ENCODE assay signal across 9 cellular contexts in genomic region chr1:32351077-32351858, GRCh38. TPM values are rescaled to one million over a fixed set of nuclear protein-coding genes. Genes with fewer than 3 reads are reported as not detected.
DNase-seq lines count a peak whose midpoint lies in the region; ATAC-seq, FAIRE-seq and TF ChIP-seq lines count a peak whose summit lies in the region.
"Had no signal": no experiment of that assay in that cellular context is flagged by ENCODE, and none has a peak within 500 bp of the region (broad histone marks: within the 10 kb centered on the region; RNA-seq: fewer than 3 reads in every experiment).

No MANE protein-coding gene starts in this region.

- intact Hi-C loops in activated CD4-positive, alpha-beta T cell treated with anti-CD3 and anti-CD28 coated beads, Interleukin-2, amount 10 ng/mL, durations not matched to agents 24 days and 14 days (cut with micrococcal nuclease), result loop anchor here (1.0 to 2.0 kb wide), 3 partner anchors 15 to 59 kb away; partner anchors contain the start of genes BSDC1, HDAC1 and MARCKSL1
- intact Hi-C loops in left lung (cut with DNase I), result no loop called here

- H3K27me3 ChIP-seq in BLaER1 treated with 17β-estradiol and CSF1 and Interleukin-3, amounts not matched to agents 10 nM and 100 nM, result peaks cover 0 to 6% (median 0%) of the 10 kb centered on the region in 11 experiments; a peak in 1 of 22 replicates
- H3K27me3 ChIP-seq in left lung, result no peaks in the 10 kb centered on the region

- peaks cover 0 to 8% (median 3%) of the 10 kb centered on the region in 11 experiments; a peak in 8 of 22 replicates for H3K9me3 ChIP-seq in BLaER1 treated with 17β-estradiol and CSF1 and Interleukin-3, amounts not matched to agents 10 nM and 100 nM (replicated peaks in 1 of 11)
- H3K9me3 ChIP-seq in left lung, result peaks cover 0 to 2% of the 10 kb centered on the region in 2 donors

- H3K36me3 Mint-ChIP-seq in activated CD4-positive, alpha-beta T cell treated with anti-CD3 and anti-CD28 coated beads, Interleukin-2, amount 10 ng/mL, durations not matched to agents 24 days and 14 days (ENCODE audit: low read depth), result no peaks in the 10 kb centered on the region

- H3K4me1 ChIP-seq in BLaER1 treated with 17β-estradiol and CSF1 and Interleukin-3, amounts not matched to agents 10 nM and 100 nM, result peaks cover 68 to 83% (median 75%) of the 10 kb centered on the region in 10 experiments
- H3K4me1 ChIP-seq in left lung, result peaks cover 28 to 63% of the 10 kb centered on the region in 2 donors

- H3K4me3 ChIP-seq in BLaER1 treated with 17β-estradiol and CSF1 and Interleukin-3, amounts not matched to agents 10 nM and 100 nM, result peak overlapping the region; percentile 66 to 85 (median 76)
- H3K4me3 ChIP-seq in left lung, result peak overlapping the region; percentile 59 to 61

- H3K27ac Mint-ChIP-seq in activated CD4-positive, alpha-beta T cell treated with anti-CD3 and anti-CD28 coated beads, Interleukin-2, amount 10 ng/mL, durations not matched to agents 24 days and 14 days, result peak overlapping the region; percentile 65

- H3K4me1 Mint-ChIP-seq in activated CD4-positive, alpha-beta T cell treated with anti-CD3 and anti-CD28 coated beads, Interleukin-2, amount 10 ng/mL, durations not matched to agents 24 days and 14 days, result peaks cover 30% of the 10 kb centered on the region

- H3K9me3 Mint-ChIP-seq in activated CD4-positive, alpha-beta T cell treated with anti-CD3 and anti-CD28 coated beads, Interleukin-2, amount 10 ng/mL, durations not matched to agents 24 days and 14 days, result no peaks in the 10 kb centered on the region

- H3K4me2 ChIP-seq in BLaER1 treated with 17β-estradiol and CSF1 and Interleukin-3, amounts not matched to agents 10 nM and 100 nM, result peak overlapping the region; percentile 92 to 100 (median 99)

- peaks cover under 1% of the 10 kb centered on the region for H3K27me3 Mint-ChIP-seq in activated CD4-positive, alpha-beta T cell treated with anti-CD3 and anti-CD28 coated beads, Interleukin-2, amount 10 ng/mL, durations not matched to agents 24 days and 14 days

- H3K27ac ChIP-seq in BLaER1 treated with 17β-estradiol and CSF1 and Interleukin-3, amounts not matched to agents 10 nM and 100 nM, result peak overlapping the region; percentile 84 to 94 (median 92)
- peak overlapping the region; percentile 89 to 93 for H3K27ac ChIP-seq in left lung

- ATAC-seq in HG03457 (IDR thresholded peaks at IDR 0.05; ENCODE audit: unreplicated experiment) (peak; percentile 56), left lung (peak; percentile 95)

- FAIRE-seq in GM19239 (lab: Jason Lieb, UNC), result peak; percentile 87
- FAIRE-seq: endometrium had no signal

- peaks cover 0 to 7% (median 0%) of the 10 kb centered on the region in 11 experiments; a peak in 1 of 22 replicates for H4K20me1 ChIP-seq in BLaER1 treated with 17β-estradiol and CSF1 and Interleukin-3, amounts not matched to agents 10 nM and 100 nM

- H3K36me3 ChIP-seq in BLaER1 treated with 17β-estradiol and CSF1 and Interleukin-3, amounts not matched to agents 10 nM and 100 nM, result no peaks in the 10 kb centered on the region; a peak in 1 of 22 replicates
- H3K36me3 ChIP-seq in left lung, result no peaks in the 10 kb centered on the region

- peak; percentile 39 to 42 for TF ChIP-seq CTCF in left lung (IDR thresholded peaks at IDR 0.05)

- peak overlapping the region; percentile 86 for H3K4me3 Mint-ChIP-seq in activated CD4-positive, alpha-beta T cell treated with anti-CD3 and anti-CD28 coated beads, Interleukin-2, amount 10 ng/mL, durations not matched to agents 24 days and 14 days

- H3K9ac ChIP-seq in BLaER1 treated with 17β-estradiol and CSF1 and Interleukin-3, amounts not matched to agents 10 nM and 100 nM, result peak overlapping the region; percentile 83 to 97 (median 92)

- DNase-seq in GM19239 (ENCODE audit: insufficient read length, low spot score) (peak; percentile 93), NCI-H524 (lab: John Stamatoyannopoulos, UW) (peak; percentile 90 to 92), dedifferentiated amniotic fluid mesenchymal stem cell (ENCODE audit: extremely low spot score) (peak; percentile 89), left lung (peak; percentile 95 to 99)
- DNase-seq in activated CD4-positive, alpha-beta T cell treated with anti-CD3 and anti-CD28 coated beads, Interleukin-2, amount 10 ng/mL, durations not matched to agents 24 days and 14 days, result peak; percentile 98
- DNase-seq in stimulated activated CD4-positive, alpha-beta T cell treated with anti-CD3 and anti-CD28 coated beads, Interleukin-2, amount 100 ng/mL, for 4 hours (ENCODE audit: low read depth), result peak; percentile 89

RNA-seq across cellular contexts. Expression of gene FAM229A, which starts 11.0 kb away (rescaled TPM):
- 4.2 and 4.4 TPM in 2 replicates for total RNA-seq in activated CD4-positive, alpha-beta T cell treated with anti-CD3 and anti-CD28 coated beads, Interleukin-2, amount 10 ng/mL, durations not matched to agents 24 days and 14 days
- 1 to 10 TPM; 4.4 to 5.7 TPM for total RNA-seq in left lung

RNA-seq across cellular contexts. Expression of gene TSSK3, which starts 11.1 kb away (rescaled TPM):
- 1.0 and 2.3 TPM in 2 replicates for total RNA-seq in activated CD4-positive, alpha-beta T cell treated with anti-CD3 and anti-CD28 coated beads, Interleukin-2, amount 10 ng/mL, durations not matched to agents 24 days and 14 days
- total RNA-seq in left lung, result 1 to 10 TPM; 1.8 TPM

RNA-seq across cellular contexts. Expression of gene MARCKSL1, which starts 15.2 kb away (rescaled TPM):
- 34.8 and 36.6 TPM in 2 replicates for total RNA-seq in activated CD4-positive, alpha-beta T cell treated with anti-CD3 and anti-CD28 coated beads, Interleukin-2, amount 10 ng/mL, durations not matched to agents 24 days and 14 days
- 10 to 100 TPM; 33.1 to 58.3 TPM for total RNA-seq in left lung

RNA-seq across cellular contexts. Expression of gene BSDC1, which starts 43.0 kb away (rescaled TPM):
- total RNA-seq in activated CD4-positive, alpha-beta T cell treated with anti-CD3 and anti-CD28 coated beads, Interleukin-2, amount 10 ng/mL, durations not matched to agents 24 days and 14 days, result 44.8 and 49.5 TPM in 2 replicates
- total RNA-seq in left lung, result 10 to 100 TPM; 51.2 to 64.8 TPM

RNA-seq across cellular contexts. Expression of gene HDAC1, which starts 59.4 kb away (rescaled TPM):
- total RNA-seq in activated CD4-positive, alpha-beta T cell treated with anti-CD3 and anti-CD28 coated beads, Interleukin-2, amount 10 ng/mL, durations not matched to agents 24 days and 14 days, result 181 and 184 TPM in 2 replicates
- 10 to 100 TPM; 61.8 to 72.7 TPM for total RNA-seq in left lung

Comparison
In these comparisons a context has a peak if more than half of its experiments do, and no peak if none do; other contexts are left out.
1. Peak in every context shown above with its lines: DNase-seq, ATAC-seq, H3K4me3 ChIP-seq and H3K27ac ChIP-seq.